2 cellular contexts compared by ENCODE assay signal in the genomic region with DNA sequence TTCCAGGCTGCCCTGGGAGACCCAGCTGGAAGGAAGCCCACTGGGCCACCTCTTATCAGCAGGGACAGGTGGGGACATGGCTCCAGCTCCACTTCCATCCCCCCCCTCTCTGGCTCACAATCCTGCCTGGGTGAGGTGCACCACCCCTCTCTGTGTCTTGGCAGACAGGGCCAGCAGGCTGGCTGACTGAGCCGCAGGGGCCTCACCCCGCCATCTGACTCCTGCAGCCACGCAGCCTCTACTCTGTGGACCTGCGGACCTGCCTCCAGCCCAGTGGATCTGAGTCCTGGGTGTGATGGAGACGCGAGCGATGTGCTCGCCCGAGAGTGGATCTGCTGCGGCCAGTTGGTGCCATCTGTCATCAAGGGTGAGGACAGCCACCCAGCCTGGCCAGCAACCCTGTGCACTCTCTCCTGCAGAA.
TF ChIP-seq lines count a peak whose summit lies in the region.

No MANE protein-coding gene starts in this region.

TF ChIP-seq in HepG2, 621 proteins besides CTCF, POLR2A, EP300 and RAD21:
- TF ChIP-seq HIVEP1 (CRISPR knock-in tag; IDR thresholded peaks at IDR 0.05) (no peak), RBFOX2 (IDR thresholded peaks at IDR 0.05; ENCODE audit: low read depth, low read length) (0 out of 2 replicates have a peak, but pooled peaks have one; percentile 19)

TF ChIP-seq in WTC11, 78 proteins besides CTCF, POLR2A, EP300 and RAD21:
- TF ChIP-seq CREM (CRISPR knock-in tag; IDR thresholded peaks at IDR 0.05) (no peak), NFATC4 (CRISPR knock-in tag; IDR thresholded peaks at IDR 0.05) (no peak), GRHL2 (CRISPR knock-in tag; IDR thresholded peaks at IDR 0.05; ENCODE audit: insufficient replicate concordance, severe bottlenecking) (no peak), FOXK1 (CRISPR knock-in tag; IDR thresholded peaks at IDR 0.05) (no peak), KAT7 (CRISPR knock-in tag; IDR thresholded peaks at IDR 0.05; ENCODE audit: borderline replicate concordance) (no peak), SOX15 (CRISPR knock-in tag; IDR thresholded peaks at IDR 0.05) (no peak), GABPB1 (CRISPR knock-in tag; IDR thresholded peaks at IDR 0.05) (no peak), ZNF423 (CRISPR knock-in tag; IDR thresholded peaks at IDR 0.05) (no peak), RELA (CRISPR knock-in tag; IDR thresholded peaks at IDR 0.05; ENCODE audit: borderline replicate concordance) (no peak), CREB1 (CRISPR knock-in tag; IDR thresholded peaks at IDR 0.05) (no peak), HMGA2 (CRISPR knock-in tag; IDR thresholded peaks at IDR 0.05) (no peak), SMAD4 (CRISPR knock-in tag; IDR thresholded peaks at IDR 0.05) (no peak)
- TF ChIP-seq, protein P1, sequence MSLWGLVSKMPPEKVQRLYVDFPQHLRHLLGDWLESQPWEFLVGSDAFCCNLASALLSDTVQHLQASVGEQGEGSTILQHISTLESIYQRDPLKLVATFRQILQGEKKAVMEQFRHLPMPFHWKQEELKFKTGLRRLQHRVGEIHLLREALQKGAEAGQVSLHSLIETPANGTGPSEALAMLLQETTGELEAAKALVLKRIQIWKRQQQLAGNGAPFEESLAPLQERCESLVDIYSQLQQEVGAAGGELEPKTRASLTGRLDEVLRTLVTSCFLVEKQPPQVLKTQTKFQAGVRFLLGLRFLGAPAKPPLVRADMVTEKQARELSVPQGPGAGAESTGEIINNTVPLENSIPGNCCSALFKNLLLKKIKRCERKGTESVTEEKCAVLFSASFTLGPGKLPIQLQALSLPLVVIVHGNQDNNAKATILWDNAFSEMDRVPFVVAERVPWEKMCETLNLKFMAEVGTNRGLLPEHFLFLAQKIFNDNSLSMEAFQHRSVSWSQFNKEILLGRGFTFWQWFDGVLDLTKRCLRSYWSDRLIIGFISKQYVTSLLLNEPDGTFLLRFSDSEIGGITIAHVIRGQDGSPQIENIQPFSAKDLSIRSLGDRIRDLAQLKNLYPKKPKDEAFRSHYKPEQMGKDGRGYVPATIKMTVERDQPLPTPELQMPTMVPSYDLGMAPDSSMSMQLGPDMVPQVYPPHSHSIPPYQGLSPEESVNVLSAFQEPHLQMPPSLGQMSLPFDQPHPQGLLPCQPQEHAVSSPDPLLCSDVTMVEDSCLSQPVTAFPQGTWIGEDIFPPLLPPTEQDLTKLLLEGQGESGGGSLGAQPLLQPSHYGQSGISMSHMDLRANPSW (CRISPR knock-in tag; conservative IDR thresholded peaks at IDR 0.05; ENCODE audit: low read depth): no peak
- TF ChIP-seq, protein P2, sequence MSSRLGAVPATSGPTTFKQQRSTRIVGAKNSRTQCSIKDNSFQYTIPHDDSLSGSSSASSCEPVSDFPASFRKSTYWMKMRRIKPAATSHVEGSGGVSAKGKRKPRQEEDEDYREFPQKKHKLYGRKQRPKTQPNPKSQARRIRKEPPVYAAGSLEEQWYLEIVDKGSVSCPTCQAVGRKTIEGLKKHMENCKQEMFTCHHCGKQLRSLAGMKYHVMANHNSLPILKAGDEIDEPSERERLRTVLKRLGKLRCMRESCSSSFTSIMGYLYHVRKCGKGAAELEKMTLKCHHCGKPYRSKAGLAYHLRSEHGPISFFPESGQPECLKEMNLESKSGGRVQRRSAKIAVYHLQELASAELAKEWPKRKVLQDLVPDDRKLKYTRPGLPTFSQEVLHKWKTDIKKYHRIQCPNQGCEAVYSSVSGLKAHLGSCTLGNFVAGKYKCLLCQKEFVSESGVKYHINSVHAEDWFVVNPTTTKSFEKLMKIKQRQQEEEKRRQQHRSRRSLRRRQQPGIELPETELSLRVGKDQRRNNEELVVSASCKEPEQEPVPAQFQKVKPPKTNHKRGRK (CRISPR knock-in tag; IDR thresholded peaks at IDR 0.05; ENCODE audit: borderline replicate concordance): no peak
- TF ChIP-seq, protein P3, sequence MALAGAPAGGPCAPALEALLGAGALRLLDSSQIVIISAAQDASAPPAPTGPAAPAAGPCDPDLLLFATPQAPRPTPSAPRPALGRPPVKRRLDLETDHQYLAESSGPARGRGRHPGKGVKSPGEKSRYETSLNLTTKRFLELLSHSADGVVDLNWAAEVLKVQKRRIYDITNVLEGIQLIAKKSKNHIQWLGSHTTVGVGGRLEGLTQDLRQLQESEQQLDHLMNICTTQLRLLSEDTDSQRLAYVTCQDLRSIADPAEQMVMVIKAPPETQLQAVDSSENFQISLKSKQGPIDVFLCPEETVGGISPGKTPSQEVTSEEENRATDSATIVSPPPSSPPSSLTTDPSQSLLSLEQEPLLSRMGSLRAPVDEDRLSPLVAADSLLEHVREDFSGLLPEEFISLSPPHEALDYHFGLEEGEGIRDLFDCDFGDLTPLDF (CRISPR knock-in tag; IDR thresholded peaks at IDR 0.05): no peak
- TF ChIP-seq, protein P4, sequence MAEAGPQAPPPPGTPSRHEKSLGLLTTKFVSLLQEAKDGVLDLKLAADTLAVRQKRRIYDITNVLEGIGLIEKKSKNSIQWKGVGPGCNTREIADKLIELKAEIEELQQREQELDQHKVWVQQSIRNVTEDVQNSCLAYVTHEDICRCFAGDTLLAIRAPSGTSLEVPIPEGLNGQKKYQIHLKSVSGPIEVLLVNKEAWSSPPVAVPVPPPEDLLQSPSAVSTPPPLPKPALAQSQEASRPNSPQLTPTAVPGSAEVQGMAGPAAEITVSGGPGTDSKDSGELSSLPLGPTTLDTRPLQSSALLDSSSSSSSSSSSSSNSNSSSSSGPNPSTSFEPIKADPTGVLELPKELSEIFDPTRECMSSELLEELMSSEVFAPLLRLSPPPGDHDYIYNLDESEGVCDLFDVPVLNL (CRISPR knock-in tag; IDR thresholded peaks at IDR 0.05; ENCODE audit: borderline replicate concordance, low read depth): no peak; the same call in 1 of the 2 replicates
- TF ChIP-seq, protein P5, sequence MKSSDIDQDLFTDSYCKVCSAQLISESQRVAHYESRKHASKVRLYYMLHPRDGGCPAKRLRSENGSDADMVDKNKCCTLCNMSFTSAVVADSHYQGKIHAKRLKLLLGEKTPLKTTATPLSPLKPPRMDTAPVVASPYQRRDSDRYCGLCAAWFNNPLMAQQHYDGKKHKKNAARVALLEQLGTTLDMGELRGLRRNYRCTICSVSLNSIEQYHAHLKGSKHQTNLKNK (CRISPR knock-in tag; IDR thresholded peaks at IDR 0.05): no peak
- TF ChIP-seq, protein P6, sequence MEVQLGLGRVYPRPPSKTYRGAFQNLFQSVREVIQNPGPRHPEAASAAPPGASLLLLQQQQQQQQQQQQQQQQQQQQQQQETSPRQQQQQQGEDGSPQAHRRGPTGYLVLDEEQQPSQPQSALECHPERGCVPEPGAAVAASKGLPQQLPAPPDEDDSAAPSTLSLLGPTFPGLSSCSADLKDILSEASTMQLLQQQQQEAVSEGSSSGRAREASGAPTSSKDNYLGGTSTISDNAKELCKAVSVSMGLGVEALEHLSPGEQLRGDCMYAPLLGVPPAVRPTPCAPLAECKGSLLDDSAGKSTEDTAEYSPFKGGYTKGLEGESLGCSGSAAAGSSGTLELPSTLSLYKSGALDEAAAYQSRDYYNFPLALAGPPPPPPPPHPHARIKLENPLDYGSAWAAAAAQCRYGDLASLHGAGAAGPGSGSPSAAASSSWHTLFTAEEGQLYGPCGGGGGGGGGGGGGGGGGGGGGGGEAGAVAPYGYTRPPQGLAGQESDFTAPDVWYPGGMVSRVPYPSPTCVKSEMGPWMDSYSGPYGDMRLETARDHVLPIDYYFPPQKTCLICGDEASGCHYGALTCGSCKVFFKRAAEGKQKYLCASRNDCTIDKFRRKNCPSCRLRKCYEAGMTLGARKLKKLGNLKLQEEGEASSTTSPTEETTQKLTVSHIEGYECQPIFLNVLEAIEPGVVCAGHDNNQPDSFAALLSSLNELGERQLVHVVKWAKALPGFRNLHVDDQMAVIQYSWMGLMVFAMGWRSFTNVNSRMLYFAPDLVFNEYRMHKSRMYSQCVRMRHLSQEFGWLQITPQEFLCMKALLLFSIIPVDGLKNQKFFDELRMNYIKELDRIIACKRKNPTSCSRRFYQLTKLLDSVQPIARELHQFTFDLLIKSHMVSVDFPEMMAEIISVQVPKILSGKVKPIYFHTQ (CRISPR knock-in tag; IDR thresholded peaks at IDR 0.05): no peak
